Comparison of ENCODE assay signal across 12 cellular contexts in the genomic region with DNA sequence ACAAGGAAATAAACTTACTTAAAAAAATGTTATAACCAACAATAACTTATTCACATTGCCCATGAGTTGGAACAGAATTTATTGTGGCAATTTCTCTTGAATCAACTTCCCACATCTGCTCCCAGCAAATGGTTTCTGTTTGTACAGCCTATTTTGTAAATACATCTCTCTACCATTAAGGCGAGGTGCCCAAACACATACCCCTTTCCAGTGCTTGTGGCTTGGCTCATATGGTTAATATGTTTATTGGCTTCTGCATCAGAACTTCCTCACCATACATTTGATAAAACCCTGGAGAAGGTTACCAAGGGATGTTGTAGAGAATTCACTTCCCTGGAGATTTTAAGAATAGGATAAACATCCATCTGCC.
A peak's percentile ranks its signal among the peaks of the same experiment; 100 is the strongest.
DNase-seq lines count a peak whose midpoint lies in the region; ATAC-seq and TF ChIP-seq lines count a peak whose summit lies in the region.
"Had no signal": no experiment of that assay in that cellular context is flagged by ENCODE, and none has a peak within 500 bp of the region (broad histone marks: within the 10 kb centered on the region; RNA-seq: fewer than 3 reads in every experiment).

No MANE protein-coding gene starts in this region.

- H3K27ac ChIP-seq in duodenal mucosa (ENCODE audit: low read depth, low read length) = peak overlapping the region; percentile 81
- H3K27ac ChIP-seq: HL-60 had no signal

- peak overlapping the region in 1 of 2 donors; percentile 95 for H3K9ac ChIP-seq in duodenal mucosa (ENCODE audit: low read depth in 1 of 2, low read length in 2 of 2)

- intact Hi-C loops in activated CD8-positive, alpha-beta T cell treated with anti-CD3 and anti-CD28 coated beads for 36 hours (cut with micrococcal nuclease) = no loop called here

- CTCF ChIA-PET in activated CD8-positive, alpha-beta T cell treated with anti-CD3 and anti-CD28 coated beads for 36 hours (lab: Charles Lee) = no interaction called here

- peaks cover 4 to 13% of the 10 kb centered on the region in 2 donors for H3K27me3 ChIP-seq in duodenal mucosa (ENCODE audit: control insufficient read depth in 1 of 2, insufficient read depth in 2 of 2, low read length in 2 of 2)

- H3K9me3 Mint-ChIP-seq in nephron = no peaks in the 10 kb centered on the region
- no peaks in the 10 kb centered on the region for H3K9me3 Mint-ChIP-seq in activated CD8-positive, alpha-beta T cell treated with anti-CD3 and anti-CD28 coated beads for 36 hours
- H3K9me3 Mint-ChIP-seq: natural killer cell treated with Interleukin-12 subunit alpha and Interleukin-12 subunit beta and Interleukin-15 and Interleukin-18, amount 100 ng/mL, for 72 hours had no signal

- H3K4me3 ChIP-seq in duodenal mucosa (ENCODE audit: low read depth in 1 of 2, low read length in 2 of 2) = peak overlapping the region; percentile 71 to 81

- TF ChIP-seq CTCF in nephron (IDR thresholded peaks at IDR 0.05; ENCODE audit: unreplicated experiment in 3 of 3) = no peak
- no peak for TF ChIP-seq CTCF in activated CD8-positive, alpha-beta T cell treated with anti-CD3 and anti-CD28 coated beads for 36 hours (IDR thresholded peaks at IDR 0.05)

- H3K4me3 Mint-ChIP-seq in nephron = peak overlapping the region; percentile 93 to 98 (median 95)
- no peak overlapping the region for H3K4me3 Mint-ChIP-seq in activated CD8-positive, alpha-beta T cell treated with anti-CD3 and anti-CD28 coated beads for 36 hours

- peak overlapping the region; percentile 71 to 98 (median 86) for H3K27ac Mint-ChIP-seq in nephron
- no peak overlapping the region for H3K27ac Mint-ChIP-seq in activated CD8-positive, alpha-beta T cell treated with anti-CD3 and anti-CD28 coated beads for 36 hours
- H3K27ac Mint-ChIP-seq: natural killer cell treated with Interleukin-12 subunit alpha and Interleukin-12 subunit beta and Interleukin-15 and Interleukin-18, amount 100 ng/mL, for 72 hours had no signal

- H3K36me3 ChIP-seq in duodenal mucosa (ENCODE audit: control insufficient read depth in 1 of 2, insufficient read depth in 2 of 2, low read length in 2 of 2) = no peaks in the 10 kb centered on the region

- no peaks in the 10 kb centered on the region for H3K9me3 ChIP-seq in duodenal mucosa (ENCODE audit: control insufficient read depth in 1 of 2, low read length in 2 of 2)

- H3K36me3 Mint-ChIP-seq in nephron (ENCODE audit: low read depth) = no peaks in the 10 kb centered on the region
- no peaks in the 10 kb centered on the region for H3K36me3 Mint-ChIP-seq in activated CD8-positive, alpha-beta T cell treated with anti-CD3 and anti-CD28 coated beads for 36 hours (ENCODE audit: low read depth)
- H3K36me3 Mint-ChIP-seq: natural killer cell treated with Interleukin-12 subunit alpha and Interleukin-12 subunit beta and Interleukin-15 and Interleukin-18, amount 100 ng/mL, for 72 hours had no signal

- peaks cover 56% of the 10 kb centered on the region for H3K4me1 Mint-ChIP-seq in nephron
- H3K4me1 Mint-ChIP-seq in activated CD8-positive, alpha-beta T cell treated with anti-CD3 and anti-CD28 coated beads for 36 hours (ENCODE audit: low read depth) = peaks cover 9% of the 10 kb centered on the region

- POLR2A ChIA-PET in activated CD8-positive, alpha-beta T cell treated with anti-CD3 and anti-CD28 coated beads for 36 hours (lab: Charles Lee) = no interaction called here

- H3K27me3 Mint-ChIP-seq in nephron (ENCODE audit: low read depth) = no peaks in the 10 kb centered on the region
- peaks cover 71% of the 10 kb centered on the region for H3K27me3 Mint-ChIP-seq in activated CD8-positive, alpha-beta T cell treated with anti-CD3 and anti-CD28 coated beads for 36 hours

- DNase-seq in COLO668 (lab: John Stamatoyannopoulos, UW; ENCODE audit: unreplicated experiment) (peak; percentile 16), M059J (ENCODE audit: low read depth) (peak; percentile 22), HuH-7.5 (ENCODE audit: low spot score) (no peak), globus pallidus (ENCODE audit: low spot score) (no peak)
- no peak for DNase-seq in activated CD8-positive, alpha-beta T cell treated with anti-CD3 and anti-CD28 coated beads for 36 hours
- no peak for DNase-seq in activated CD4-positive, alpha-beta T cell treated with anti-CD3 and anti-CD28 coated beads, Interleukin-2, amount 50 U/mL, for 1 hour
- DNase-seq: NCI-H2171; stimulated activated CD4-positive, alpha-beta T cell treated with anti-CD3 and anti-CD28 coated beads, Interleukin-4, amount 100 ng/mL, for 4 hours had no signal

- H3K4me1 ChIP-seq in duodenal mucosa (ENCODE audit: control insufficient read depth in 1 of 2, insufficient read depth in 2 of 2, low read length in 2 of 2) = peaks cover 28 to 56% of the 10 kb centered on the region in 2 donors

- no peak for ATAC-seq in activated CD8-positive, alpha-beta T cell treated with anti-CD3 and anti-CD28 coated beads for 36 hours
- ATAC-seq: natural killer cell treated with Interleukin-12 subunit alpha and Interleukin-12 subunit beta and Interleukin-15 and Interleukin-18, amount 100 ng/mL, for 72 hours had no signal

Comparison
In these comparisons a context has a peak if more than half of its experiments do, and no peak if none do; other contexts are left out.
1. DNase-seq: peak in COLO668 (single experiment) and M059J (single experiment); none in activated CD8-positive, alpha-beta T cell treated with anti-CD3 and anti-CD28 coated beads for 36 hours (single experiment), HuH-7.5 (single experiment), activated CD4-positive, alpha-beta T cell treated with anti-CD3 and anti-CD28 coated beads, Interleukin-2, amount 50 U/mL, for 1 hour (single experiment) and globus pallidus (single experiment).